1 cellular context compared by ENCODE assay signal in the genomic region with DNA sequence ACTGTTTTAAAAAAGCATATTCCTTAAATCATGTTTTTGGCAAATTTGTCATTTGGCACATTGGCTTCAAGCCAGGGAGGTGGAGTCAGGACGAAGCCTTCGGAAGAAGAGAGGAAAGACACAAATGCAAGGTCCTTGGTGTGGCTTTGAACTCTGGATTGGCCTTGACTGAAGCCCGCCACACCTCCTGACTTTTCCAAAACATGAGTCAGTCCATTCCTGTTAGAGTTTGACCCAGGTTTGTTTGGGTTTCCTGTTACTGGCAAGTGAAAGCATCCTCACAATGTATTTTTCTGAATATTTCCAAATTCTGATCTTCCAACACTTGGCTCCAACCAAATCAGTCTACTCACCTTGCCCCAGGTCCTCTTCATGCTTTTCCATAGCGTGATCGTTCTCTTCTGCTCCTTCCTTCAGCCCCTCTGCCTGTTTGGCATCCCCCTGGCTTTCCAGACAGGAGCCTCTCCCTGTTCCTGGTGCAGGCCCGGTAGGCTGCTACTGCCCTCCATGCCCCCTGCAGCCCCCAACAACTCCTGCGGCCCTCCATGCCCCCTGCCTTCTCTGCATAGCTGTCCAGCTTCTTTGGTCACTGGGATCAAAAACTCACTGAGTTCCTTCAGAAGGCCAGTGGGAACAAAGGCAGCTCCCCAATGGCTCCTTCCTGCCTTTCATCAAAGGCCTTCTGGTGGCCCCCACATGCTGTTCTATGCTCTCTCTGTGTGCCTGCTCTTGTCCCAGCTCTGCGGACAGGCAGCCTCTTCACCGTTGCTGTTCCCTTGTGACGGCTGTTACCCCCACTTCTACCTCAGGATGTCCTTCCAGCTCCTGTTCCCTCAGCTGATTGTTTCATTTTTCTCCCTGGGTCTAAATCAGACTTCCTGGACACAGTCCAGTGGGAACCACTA.
TF ChIP-seq lines count a peak whose summit lies in the region.

No MANE protein-coding gene starts in this region.

TF ChIP-seq in HepG2, 621 proteins besides CTCF, POLR2A, EP300 and RAD21 (continued from another document and continues in another):
- TF ChIP-seq, protein P1, sequence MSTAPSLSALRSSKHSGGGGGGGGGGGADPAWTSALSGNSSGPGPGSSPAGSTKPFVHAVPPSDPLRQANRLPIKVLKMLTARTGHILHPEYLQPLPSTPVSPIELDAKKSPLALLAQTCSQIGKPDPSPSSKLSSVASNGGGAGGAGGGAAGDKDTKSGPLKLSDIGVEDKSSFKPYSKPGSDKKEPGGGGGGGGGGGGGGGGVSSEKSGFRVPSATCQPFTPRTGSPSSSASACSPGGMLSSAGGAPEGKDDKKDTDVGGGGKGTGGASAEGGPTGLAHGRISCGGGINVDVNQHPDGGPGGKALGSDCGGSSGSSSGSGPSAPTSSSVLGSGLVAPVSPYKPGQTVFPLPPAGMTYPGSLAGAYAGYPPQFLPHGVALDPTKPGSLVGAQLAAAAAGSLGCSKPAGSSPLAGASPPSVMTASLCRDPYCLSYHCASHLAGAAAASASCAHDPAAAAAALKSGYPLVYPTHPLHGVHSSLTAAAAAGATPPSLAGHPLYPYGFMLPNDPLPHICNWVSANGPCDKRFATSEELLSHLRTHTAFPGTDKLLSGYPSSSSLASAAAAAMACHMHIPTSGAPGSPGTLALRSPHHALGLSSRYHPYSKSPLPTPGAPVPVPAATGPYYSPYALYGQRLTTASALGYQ (CRISPR knock-in tag; IDR thresholded peaks at IDR 0.05) = peak; percentile 36; the same call in 1 of the 2 replicates
- TF ChIP-seq ZNF879 (CRISPR knock-in tag; IDR thresholded peaks at IDR 0.05) (no peak), HNF4A (CRISPR knock-in tag; IDR thresholded peaks at IDR 0.05) (peak; percentile 86), SMYD3 (CRISPR knock-in tag; IDR thresholded peaks at IDR 0.05) (no peak), YEATS4 (CRISPR knock-in tag; IDR thresholded peaks at IDR 0.05; ENCODE audit: borderline replicate concordance) (no peak; the same call in 1 of the 2 replicates), RXRB (CRISPR knock-in tag; IDR thresholded peaks at IDR 0.05; ENCODE audit: borderline replicate concordance) (peak; percentile 95), PITX1 (CRISPR knock-in tag; IDR thresholded peaks at IDR 0.05) (no peak), ZIK1 (CRISPR knock-in tag; IDR thresholded peaks at IDR 0.05; ENCODE audit: borderline replicate concordance, low read depth) (no peak), TEAD3 (CRISPR knock-in tag; optimal IDR thresholded peaks at IDR 0.05; ENCODE audit: borderline replicate concordance) (peak; percentile 87), MED1 (CRISPR knock-in tag; IDR thresholded peaks at IDR 0.05) (peak; percentile 85), KAT2B (IDR thresholded peaks at IDR 0.05; ENCODE audit: borderline replicate concordance, low read depth, low read length) (no peak), RNF2 (conservative IDR thresholded peaks at IDR 0.05; ENCODE audit: low read depth) (no peak), ZFP1 (CRISPR knock-in tag; IDR thresholded peaks at IDR 0.05) (0 out of 2 replicates have a peak, but pooled peaks have one; percentile 35), HCFC1 (IDR thresholded peaks at IDR 0.05; ENCODE audit: low read depth, low read length) (no peak), ZMAT3 (CRISPR knock-in tag; conservative IDR thresholded peaks at IDR 0.05) (no peak), ZNF136 (CRISPR knock-in tag; IDR thresholded peaks at IDR 0.05; ENCODE audit: low read depth) (0 out of 2 replicates have a peak, but pooled peaks have one; percentile 50), EEA1 (CRISPR knock-in tag; IDR thresholded peaks at IDR 0.05; ENCODE audit: borderline replicate concordance) (no peak), DMAP1 (CRISPR knock-in tag; IDR thresholded peaks at IDR 0.05) (peak; percentile 51; the same call in 1 of the 2 replicates), RFXAP (CRISPR knock-in tag; IDR thresholded peaks at IDR 0.05; ENCODE audit: borderline replicate concordance) (no peak), ZNF331 (CRISPR knock-in tag; IDR thresholded peaks at IDR 0.05) (peak; percentile 72; the same call in 1 of the 2 replicates), PHF8 (CRISPR knock-in tag; IDR thresholded peaks at IDR 0.05) (no peak), RFX1 (IDR thresholded peaks at IDR 0.05) (no peak), HMG20A (CRISPR knock-in tag; IDR thresholded peaks at IDR 0.05; ENCODE audit: borderline replicate concordance) (peak; percentile 69; the same call in 1 of the 2 replicates), ZNF746 (CRISPR knock-in tag; IDR thresholded peaks at IDR 0.05) (no peak), ZFP90 (CRISPR knock-in tag; IDR thresholded peaks at IDR 0.05; ENCODE audit: borderline replicate concordance) (no peak), JDP2 (CRISPR knock-in tag; IDR thresholded peaks at IDR 0.05; ENCODE audit: borderline replicate concordance) (no peak), KLF16 (CRISPR knock-in tag; IDR thresholded peaks at IDR 0.05) (peak in 1 of 2 experiments; percentile 57; a peak in 2 of 4 replicates), ZNF543 (CRISPR knock-in tag; IDR thresholded peaks at IDR 0.05) (peak; percentile 50; the same call in 1 of the 2 replicates), GATAD2A (CRISPR knock-in tag; IDR thresholded peaks at IDR 0.05) (peak; percentile 70)
- TF ChIP-seq, protein P2, sequence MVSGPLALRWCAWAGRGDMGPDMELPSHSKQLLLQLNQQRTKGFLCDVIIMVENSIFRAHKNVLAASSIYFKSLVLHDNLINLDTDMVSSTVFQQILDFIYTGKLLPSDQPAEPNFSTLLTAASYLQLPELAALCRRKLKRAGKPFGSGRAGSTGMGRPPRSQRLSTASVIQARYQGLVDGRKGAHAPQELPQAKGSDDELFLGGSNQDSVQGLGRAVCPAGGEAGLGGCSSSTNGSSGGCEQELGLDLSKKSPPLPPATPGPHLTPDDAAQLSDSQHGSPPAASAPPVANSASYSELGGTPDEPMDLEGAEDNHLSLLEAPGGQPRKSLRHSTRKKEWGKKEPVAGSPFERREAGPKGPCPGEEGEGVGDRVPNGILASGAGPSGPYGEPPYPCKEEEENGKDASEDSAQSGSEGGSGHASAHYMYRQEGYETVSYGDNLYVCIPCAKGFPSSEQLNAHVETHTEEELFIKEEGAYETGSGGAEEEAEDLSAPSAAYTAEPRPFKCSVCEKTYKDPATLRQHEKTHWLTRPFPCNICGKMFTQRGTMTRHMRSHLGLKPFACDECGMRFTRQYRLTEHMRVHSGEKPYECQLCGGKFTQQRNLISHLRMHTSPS (CRISPR knock-in tag; IDR thresholded peaks at IDR 0.05; ENCODE audit: low read depth) = peak; percentile 17; the same call in 1 of the 2 replicates
- TF ChIP-seq, protein P3, sequence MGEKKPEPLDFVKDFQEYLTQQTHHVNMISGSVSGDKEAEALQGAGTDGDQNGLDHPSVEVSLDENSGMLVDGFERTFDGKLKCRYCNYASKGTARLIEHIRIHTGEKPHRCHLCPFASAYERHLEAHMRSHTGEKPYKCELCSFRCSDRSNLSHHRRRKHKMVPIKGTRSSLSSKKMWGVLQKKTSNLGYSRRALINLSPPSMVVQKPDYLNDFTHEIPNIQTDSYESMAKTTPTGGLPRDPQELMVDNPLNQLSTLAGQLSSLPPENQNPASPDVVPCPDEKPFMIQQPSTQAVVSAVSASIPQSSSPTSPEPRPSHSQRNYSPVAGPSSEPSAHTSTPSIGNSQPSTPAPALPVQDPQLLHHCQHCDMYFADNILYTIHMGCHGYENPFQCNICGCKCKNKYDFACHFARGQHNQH (CRISPR knock-in tag; IDR thresholded peaks at IDR 0.05) = peak; percentile 77
- TF ChIP-seq, protein P4, sequence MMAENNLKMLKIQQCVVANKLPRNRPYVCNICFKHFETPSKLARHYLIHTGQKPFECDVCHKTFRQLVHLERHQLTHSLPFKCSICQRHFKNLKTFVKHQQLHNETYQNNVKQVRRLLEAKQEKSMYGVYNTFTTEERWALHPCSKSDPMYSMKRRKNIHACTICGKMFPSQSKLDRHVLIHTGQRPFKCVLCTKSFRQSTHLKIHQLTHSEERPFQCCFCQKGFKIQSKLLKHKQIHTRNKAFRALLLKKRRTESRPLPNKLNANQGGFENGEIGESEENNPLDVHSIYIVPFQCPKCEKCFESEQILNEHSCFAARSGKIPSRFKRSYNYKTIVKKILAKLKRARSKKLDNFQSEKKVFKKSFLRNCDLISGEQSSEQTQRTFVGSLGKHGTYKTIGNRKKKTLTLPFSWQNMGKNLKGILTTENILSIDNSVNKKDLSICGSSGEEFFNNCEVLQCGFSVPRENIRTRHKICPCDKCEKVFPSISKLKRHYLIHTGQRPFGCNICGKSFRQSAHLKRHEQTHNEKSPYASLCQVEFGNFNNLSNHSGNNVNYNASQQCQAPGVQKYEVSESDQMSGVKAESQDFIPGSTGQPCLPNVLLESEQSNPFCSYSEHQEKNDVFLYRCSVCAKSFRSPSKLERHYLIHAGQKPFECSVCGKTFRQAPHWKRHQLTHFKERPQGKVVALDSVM (CRISPR knock-in tag; IDR thresholded peaks at IDR 0.05) = no peak
- TF ChIP-seq, protein P5, sequence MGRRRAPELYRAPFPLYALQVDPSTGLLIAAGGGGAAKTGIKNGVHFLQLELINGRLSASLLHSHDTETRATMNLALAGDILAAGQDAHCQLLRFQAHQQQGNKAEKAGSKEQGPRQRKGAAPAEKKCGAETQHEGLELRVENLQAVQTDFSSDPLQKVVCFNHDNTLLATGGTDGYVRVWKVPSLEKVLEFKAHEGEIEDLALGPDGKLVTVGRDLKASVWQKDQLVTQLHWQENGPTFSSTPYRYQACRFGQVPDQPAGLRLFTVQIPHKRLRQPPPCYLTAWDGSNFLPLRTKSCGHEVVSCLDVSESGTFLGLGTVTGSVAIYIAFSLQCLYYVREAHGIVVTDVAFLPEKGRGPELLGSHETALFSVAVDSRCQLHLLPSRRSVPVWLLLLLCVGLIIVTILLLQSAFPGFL (CRISPR knock-in tag; IDR thresholded peaks at IDR 0.05) = no peak
- TF ChIP-seq, protein P6, sequence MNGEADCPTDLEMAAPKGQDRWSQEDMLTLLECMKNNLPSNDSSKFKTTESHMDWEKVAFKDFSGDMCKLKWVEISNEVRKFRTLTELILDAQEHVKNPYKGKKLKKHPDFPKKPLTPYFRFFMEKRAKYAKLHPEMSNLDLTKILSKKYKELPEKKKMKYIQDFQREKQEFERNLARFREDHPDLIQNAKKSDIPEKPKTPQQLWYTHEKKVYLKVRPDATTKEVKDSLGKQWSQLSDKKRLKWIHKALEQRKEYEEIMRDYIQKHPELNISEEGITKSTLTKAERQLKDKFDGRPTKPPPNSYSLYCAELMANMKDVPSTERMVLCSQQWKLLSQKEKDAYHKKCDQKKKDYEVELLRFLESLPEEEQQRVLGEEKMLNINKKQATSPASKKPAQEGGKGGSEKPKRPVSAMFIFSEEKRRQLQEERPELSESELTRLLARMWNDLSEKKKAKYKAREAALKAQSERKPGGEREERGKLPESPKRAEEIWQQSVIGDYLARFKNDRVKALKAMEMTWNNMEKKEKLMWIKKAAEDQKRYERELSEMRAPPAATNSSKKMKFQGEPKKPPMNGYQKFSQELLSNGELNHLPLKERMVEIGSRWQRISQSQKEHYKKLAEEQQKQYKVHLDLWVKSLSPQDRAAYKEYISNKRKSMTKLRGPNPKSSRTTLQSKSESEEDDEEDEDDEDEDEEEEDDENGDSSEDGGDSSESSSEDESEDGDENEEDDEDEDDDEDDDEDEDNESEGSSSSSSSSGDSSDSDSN (CRISPR knock-in tag; IDR thresholded peaks at IDR 0.05) = no peak
- TF ChIP-seq, protein P7, sequence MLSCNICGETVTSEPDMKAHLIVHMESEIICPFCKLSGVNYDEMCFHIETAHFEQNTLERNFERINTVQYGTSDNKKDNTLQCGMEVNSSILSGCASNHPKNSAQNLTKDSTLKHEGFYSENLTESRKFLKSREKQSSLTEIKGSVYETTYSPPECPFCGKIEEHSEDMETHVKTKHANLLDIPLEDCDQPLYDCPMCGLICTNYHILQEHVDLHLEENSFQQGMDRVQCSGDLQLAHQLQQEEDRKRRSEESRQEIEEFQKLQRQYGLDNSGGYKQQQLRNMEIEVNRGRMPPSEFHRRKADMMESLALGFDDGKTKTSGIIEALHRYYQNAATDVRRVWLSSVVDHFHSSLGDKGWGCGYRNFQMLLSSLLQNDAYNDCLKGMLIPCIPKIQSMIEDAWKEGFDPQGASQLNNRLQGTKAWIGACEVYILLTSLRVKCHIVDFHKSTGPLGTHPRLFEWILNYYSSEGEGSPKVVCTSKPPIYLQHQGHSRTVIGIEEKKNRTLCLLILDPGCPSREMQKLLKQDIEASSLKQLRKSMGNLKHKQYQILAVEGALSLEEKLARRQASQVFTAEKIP (CRISPR knock-in tag; IDR thresholded peaks at IDR 0.05; ENCODE audit: borderline replicate concordance) = no peak
- TF ChIP-seq, protein P8, sequence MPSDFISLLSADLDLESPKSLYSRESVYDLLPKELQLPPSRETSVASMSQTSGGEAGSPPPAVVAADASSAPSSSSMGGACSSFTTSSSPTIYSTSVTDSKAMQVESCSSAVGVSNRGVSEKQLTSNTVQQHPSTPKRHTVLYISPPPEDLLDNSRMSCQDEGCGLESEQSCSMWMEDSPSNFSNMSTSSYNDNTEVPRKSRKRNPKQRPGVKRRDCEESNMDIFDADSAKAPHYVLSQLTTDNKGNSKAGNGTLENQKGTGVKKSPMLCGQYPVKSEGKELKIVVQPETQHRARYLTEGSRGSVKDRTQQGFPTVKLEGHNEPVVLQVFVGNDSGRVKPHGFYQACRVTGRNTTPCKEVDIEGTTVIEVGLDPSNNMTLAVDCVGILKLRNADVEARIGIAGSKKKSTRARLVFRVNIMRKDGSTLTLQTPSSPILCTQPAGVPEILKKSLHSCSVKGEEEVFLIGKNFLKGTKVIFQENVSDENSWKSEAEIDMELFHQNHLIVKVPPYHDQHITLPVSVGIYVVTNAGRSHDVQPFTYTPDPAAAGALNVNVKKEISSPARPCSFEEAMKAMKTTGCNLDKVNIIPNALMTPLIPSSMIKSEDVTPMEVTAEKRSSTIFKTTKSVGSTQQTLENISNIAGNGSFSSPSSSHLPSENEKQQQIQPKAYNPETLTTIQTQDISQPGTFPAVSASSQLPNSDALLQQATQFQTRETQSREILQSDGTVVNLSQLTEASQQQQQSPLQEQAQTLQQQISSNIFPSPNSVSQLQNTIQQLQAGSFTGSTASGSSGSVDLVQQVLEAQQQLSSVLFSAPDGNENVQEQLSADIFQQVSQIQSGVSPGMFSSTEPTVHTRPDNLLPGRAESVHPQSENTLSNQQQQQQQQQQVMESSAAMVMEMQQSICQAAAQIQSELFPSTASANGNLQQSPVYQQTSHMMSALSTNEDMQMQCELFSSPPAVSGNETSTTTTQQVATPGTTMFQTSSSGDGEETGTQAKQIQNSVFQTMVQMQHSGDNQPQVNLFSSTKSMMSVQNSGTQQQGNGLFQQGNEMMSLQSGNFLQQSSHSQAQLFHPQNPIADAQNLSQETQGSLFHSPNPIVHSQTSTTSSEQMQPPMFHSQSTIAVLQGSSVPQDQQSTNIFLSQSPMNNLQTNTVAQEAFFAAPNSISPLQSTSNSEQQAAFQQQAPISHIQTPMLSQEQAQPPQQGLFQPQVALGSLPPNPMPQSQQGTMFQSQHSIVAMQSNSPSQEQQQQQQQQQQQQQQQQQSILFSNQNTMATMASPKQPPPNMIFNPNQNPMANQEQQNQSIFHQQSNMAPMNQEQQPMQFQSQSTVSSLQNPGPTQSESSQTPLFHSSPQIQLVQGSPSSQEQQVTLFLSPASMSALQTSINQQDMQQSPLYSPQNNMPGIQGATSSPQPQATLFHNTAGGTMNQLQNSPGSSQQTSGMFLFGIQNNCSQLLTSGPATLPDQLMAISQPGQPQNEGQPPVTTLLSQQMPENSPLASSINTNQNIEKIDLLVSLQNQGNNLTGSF (CRISPR knock-in tag; IDR thresholded peaks at IDR 0.05) = no peak
- TF ChIP-seq, protein P9, sequence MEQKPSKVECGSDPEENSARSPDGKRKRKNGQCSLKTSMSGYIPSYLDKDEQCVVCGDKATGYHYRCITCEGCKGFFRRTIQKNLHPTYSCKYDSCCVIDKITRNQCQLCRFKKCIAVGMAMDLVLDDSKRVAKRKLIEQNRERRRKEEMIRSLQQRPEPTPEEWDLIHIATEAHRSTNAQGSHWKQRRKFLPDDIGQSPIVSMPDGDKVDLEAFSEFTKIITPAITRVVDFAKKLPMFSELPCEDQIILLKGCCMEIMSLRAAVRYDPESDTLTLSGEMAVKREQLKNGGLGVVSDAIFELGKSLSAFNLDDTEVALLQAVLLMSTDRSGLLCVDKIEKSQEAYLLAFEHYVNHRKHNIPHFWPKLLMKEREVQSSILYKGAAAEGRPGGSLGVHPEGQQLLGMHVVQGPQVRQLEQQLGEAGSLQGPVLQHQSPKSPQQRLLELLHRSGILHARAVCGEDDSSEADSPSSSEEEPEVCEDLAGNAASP (CRISPR knock-in tag; IDR thresholded peaks at IDR 0.05; ENCODE audit: borderline replicate concordance) = peak; percentile 86; the same call in 1 of the 2 replicates
